Comparison of ENCODE assay signal across 2 cellular contexts in the genomic region with DNA sequence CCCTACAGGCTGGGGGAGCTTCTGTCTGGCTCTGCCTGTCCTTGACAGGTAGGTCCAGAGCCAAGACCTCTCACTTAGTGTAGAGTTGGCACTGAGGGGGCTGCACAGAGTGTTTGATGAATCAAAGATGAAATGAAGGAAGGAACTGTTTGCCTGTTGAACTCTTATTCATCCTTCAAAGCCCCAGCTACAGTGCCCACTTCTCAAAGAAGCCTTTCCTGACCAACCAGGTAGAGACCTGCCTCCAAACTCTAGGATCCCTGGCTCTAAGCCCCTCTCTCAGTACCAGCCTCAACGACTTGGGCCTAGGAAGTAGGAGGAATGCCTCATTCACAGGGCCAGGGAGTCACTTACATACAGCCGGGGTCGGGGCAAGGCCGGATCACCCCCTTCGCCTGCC.
TF ChIP-seq lines count a peak whose summit lies in the region.

No MANE protein-coding gene starts in this region.

TF ChIP-seq in SK-N-SH treated with all-trans-retinoic acid at 6 μM for 48 hours, 23 proteins besides CTCF, POLR2A, EP300 and RAD21:
- TF ChIP-seq ZNF70 (CRISPR knock-in tag; IDR thresholded peaks at IDR 0.05): no peak
- peak; percentile 99 for TF ChIP-seq ZFP3 (CRISPR knock-in tag; IDR thresholded peaks at IDR 0.05)
TF ChIP-seq in SK-N-SH treated with all-trans-retinoic acid at 6 μM for 48 hours: peak in this region for 1.

TF ChIP-seq in SK-N-SH, 30 proteins besides CTCF, POLR2A, EP300 and RAD21:
- no peak for TF ChIP-seq MXI1 (IDR thresholded peaks at IDR 0.05; ENCODE audit: low read depth, low read length)
- TF ChIP-seq, protein P1, sequence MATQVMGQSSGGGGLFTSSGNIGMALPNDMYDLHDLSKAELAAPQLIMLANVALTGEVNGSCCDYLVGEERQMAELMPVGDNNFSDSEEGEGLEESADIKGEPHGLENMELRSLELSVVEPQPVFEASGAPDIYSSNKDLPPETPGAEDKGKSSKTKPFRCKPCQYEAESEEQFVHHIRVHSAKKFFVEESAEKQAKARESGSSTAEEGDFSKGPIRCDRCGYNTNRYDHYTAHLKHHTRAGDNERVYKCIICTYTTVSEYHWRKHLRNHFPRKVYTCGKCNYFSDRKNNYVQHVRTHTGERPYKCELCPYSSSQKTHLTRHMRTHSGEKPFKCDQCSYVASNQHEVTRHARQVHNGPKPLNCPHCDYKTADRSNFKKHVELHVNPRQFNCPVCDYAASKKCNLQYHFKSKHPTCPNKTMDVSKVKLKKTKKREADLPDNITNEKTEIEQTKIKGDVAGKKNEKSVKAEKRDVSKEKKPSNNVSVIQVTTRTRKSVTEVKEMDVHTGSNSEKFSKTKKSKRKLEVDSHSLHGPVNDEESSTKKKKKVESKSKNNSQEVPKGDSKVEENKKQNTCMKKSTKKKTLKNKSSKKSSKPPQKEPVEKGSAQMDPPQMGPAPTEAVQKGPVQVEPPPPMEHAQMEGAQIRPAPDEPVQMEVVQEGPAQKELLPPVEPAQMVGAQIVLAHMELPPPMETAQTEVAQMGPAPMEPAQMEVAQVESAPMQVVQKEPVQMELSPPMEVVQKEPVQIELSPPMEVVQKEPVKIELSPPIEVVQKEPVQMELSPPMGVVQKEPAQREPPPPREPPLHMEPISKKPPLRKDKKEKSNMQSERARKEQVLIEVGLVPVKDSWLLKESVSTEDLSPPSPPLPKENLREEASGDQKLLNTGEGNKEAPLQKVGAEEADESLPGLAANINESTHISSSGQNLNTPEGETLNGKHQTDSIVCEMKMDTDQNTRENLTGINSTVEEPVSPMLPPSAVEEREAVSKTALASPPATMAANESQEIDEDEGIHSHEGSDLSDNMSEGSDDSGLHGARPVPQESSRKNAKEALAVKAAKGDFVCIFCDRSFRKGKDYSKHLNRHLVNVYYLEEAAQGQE (IDR thresholded peaks at IDR 0.05; ENCODE audit: low read depth, low read length): no peak
- no peak for TF ChIP-seq RCOR1 (IDR thresholded peaks at IDR 0.05; ENCODE audit: low read length)
- no peak for TF ChIP-seq TEAD4 (IDR thresholded peaks at IDR 0.05; ENCODE audit: borderline replicate concordance, insufficient read depth)
- no peak for TF ChIP-seq ELF1 (IDR thresholded peaks at IDR 0.05)
- TF ChIP-seq RFX5 (IDR thresholded peaks at IDR 0.05; ENCODE audit: low read length): no peak
- TF ChIP-seq GABPA (IDR thresholded peaks at IDR 0.05; ENCODE audit: low read depth): no peak
- TF ChIP-seq FOXM1 (IDR thresholded peaks at IDR 0.05; ENCODE audit: low read depth): no peak
- no peak for TF ChIP-seq SIN3A (IDR thresholded peaks at IDR 0.05; ENCODE audit: borderline replicate concordance, low read depth, low read length)
- TF ChIP-seq POLR2AphosphoS5 (IDR thresholded peaks at IDR 0.05; ENCODE audit: low read depth, low read length): no peak
- no peak for TF ChIP-seq FOSL2 (IDR thresholded peaks at IDR 0.05; ENCODE audit: borderline replicate concordance, low read depth)
- TF ChIP-seq, protein P2, sequence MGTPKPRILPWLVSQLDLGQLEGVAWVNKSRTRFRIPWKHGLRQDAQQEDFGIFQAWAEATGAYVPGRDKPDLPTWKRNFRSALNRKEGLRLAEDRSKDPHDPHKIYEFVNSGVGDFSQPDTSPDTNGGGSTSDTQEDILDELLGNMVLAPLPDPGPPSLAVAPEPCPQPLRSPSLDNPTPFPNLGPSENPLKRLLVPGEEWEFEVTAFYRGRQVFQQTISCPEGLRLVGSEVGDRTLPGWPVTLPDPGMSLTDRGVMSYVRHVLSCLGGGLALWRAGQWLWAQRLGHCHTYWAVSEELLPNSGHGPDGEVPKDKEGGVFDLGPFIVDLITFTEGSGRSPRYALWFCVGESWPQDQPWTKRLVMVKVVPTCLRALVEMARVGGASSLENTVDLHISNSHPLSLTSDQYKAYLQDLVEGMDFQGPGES (IDR thresholded peaks at IDR 0.05; ENCODE audit: low read depth, low read length): no peak
- TF ChIP-seq, protein P3, sequence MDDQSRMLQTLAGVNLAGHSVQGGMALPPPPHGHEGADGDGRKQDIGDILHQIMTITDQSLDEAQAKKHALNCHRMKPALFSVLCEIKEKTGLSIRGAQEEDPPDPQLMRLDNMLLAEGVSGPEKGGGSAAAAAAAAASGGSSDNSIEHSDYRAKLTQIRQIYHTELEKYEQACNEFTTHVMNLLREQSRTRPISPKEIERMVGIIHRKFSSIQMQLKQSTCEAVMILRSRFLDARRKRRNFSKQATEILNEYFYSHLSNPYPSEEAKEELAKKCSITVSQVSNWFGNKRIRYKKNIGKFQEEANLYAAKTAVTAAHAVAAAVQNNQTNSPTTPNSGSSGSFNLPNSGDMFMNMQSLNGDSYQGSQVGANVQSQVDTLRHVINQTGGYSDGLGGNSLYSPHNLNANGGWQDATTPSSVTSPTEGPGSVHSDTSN (IDR thresholded peaks at IDR 0.05): no peak
- TF ChIP-seq EZH2phosphoT487 (IDR thresholded peaks at IDR 0.05; ENCODE audit: borderline replicate concordance, low read depth): no peak
- TF ChIP-seq TCF12 (IDR thresholded peaks at IDR 0.05): no peak
- TF ChIP-seq RXRA (IDR thresholded peaks at IDR 0.05; ENCODE audit: borderline replicate concordance, low read depth): no peak
TF ChIP-seq in SK-N-SH: peak in this region for 0.
